Comparison of ENCODE assay signal across 1 cellular context in genomic region chr7:138992052-138992531, GRCh38.
TF ChIP-seq lines count a peak whose summit lies in the region.

No MANE protein-coding gene starts in this region.

TF ChIP-seq in H1, 55 proteins besides CTCF, POLR2A, EP300 and RAD21:
- TF ChIP-seq CHD1 (IDR thresholded peaks at IDR 0.05; ENCODE audit: low read depth, low read length), result no peak
- no peak for TF ChIP-seq JUND (IDR thresholded peaks at IDR 0.05; ENCODE audit: low read length)
- no peak for TF ChIP-seq POLR2AphosphoS5 (IDR thresholded peaks at IDR 0.05; ENCODE audit: low read depth, low read length)
- TF ChIP-seq HDAC2 (IDR thresholded peaks at IDR 0.05; ENCODE audit: borderline replicate concordance in 1 of 2, low read depth in 2 of 2, low read length in 2 of 2), result no peak
- TF ChIP-seq NANOG (IDR thresholded peaks at IDR 0.05; ENCODE audit: insufficient read depth, low read depth, low read length, poor library complexity, severe bottlenecking), result no peak
- no peak for TF ChIP-seq TAF1 (IDR thresholded peaks at IDR 0.05; ENCODE audit: low read depth, low read length)
- no peak for TF ChIP-seq BCL11A (IDR thresholded peaks at IDR 0.05; ENCODE audit: low read depth in 2 of 2, low read length in 2 of 2)
- TF ChIP-seq SIN3A (conservative IDR thresholded peaks at IDR 0.05 in 1 of 2, IDR thresholded peaks at IDR 0.05 in 1 of 2; ENCODE audit: low read depth in 1 of 2, low read length in 2 of 2), result no peak
- TF ChIP-seq MAX (IDR thresholded peaks at IDR 0.05), result no peak
- no peak for TF ChIP-seq ATF3 (IDR thresholded peaks at IDR 0.05; ENCODE audit: insufficient read depth, low read depth, low read length)
- no peak for TF ChIP-seq TBP (IDR thresholded peaks at IDR 0.05; ENCODE audit: low read depth, low read length)
- TF ChIP-seq RXRA (IDR thresholded peaks at IDR 0.05; ENCODE audit: insufficient read depth, low read depth, low read length), result no peak
- no peak for TF ChIP-seq KDM5A (IDR thresholded peaks at IDR 0.05; ENCODE audit: low read length)
- TF ChIP-seq FOSL1 (IDR thresholded peaks at IDR 0.05; ENCODE audit: insufficient read depth, low read depth, low read length), result no peak
- TF ChIP-seq NRF1 (IDR thresholded peaks at IDR 0.05; ENCODE audit: low read depth, low read length), result no peak
- no peak for TF ChIP-seq EGR1 (IDR thresholded peaks at IDR 0.05; ENCODE audit: borderline replicate concordance, low read depth, low read length)
- TF ChIP-seq CBX8 (IDR thresholded peaks at IDR 0.05; ENCODE audit: borderline replicate concordance, low read depth, low read length), result no peak
